In genomic region chr4:113978561-113979156, GRCh38 we compare ENCODE assay signal across 8 cellular contexts. TPM values are rescaled to one million over a fixed set of nuclear protein-coding genes. Genes with fewer than 3 reads are reported as not detected.
A peak's percentile ranks its signal among the peaks of the same experiment; 100 is the strongest.
DNase-seq lines count a peak whose midpoint lies in the region; TF ChIP-seq lines count a peak whose summit lies in the region.

No MANE protein-coding gene starts in this region.

- CTCF ChIA-PET in AG04449 (lab: Yijun Ruan, JAX): interaction anchor here (1.3 to 2.1 kb wide), 2 partner anchors 202 to 298 kb away, joined by 4 to 9 read pairs; no protein-coding TSS in a partner anchor

- peak overlapping the region; percentile 45 for H3K9ac ChIP-seq in endodermal cell (ENCODE audit: extremely low read depth, low read length, poor library complexity, severe bottlenecking)

- H3K4me1 Mint-ChIP-seq in endodermal cell: peaks cover 8% of the 10 kb centered on the region

- DNase-seq in AG04449 (ENCODE audit: low read depth, low spot score): no peak
- DNase-seq in NCI-H524 treated with DMSO at 0.1 percent for 48 hours (lab: John Stamatoyannopoulos, UW): peak; percentile 4
- DNase-seq in endodermal cell: peak; percentile 75
- no peak for DNase-seq in GDM1 (lab: John Stamatoyannopoulos, UW)
- no peak for DNase-seq in SHP77 treated with DMSO at 0.1 percent for 48 hours (lab: John Stamatoyannopoulos, UW)
- no peak for DNase-seq in SHP77 (lab: John Stamatoyannopoulos, UW)
- no peak for DNase-seq in iPS-NIHi11 (ENCODE audit: low spot score)

- H3K27me3 ChIP-seq in endodermal cell (ENCODE audit: control insufficient read depth, insufficient read depth, low read length, poor library complexity, severe bottlenecking) (peaks cover 37% of the 10 kb centered on the region), muscle layer of duodenum (ENCODE audit: low read depth, low read length) (no peaks in the 10 kb centered on the region)

- no peaks in the 10 kb centered on the region for H3K36me3 ChIP-seq in endodermal cell (ENCODE audit: control insufficient read depth, insufficient read depth, low read length)
- peaks cover 0 to 4% of the 10 kb centered on the region in 2 donors for H3K36me3 ChIP-seq in muscle layer of duodenum (ENCODE audit: control insufficient read depth in 1 of 2, insufficient read depth in 2 of 2, low read length in 2 of 2)

- POLR2A ChIA-PET in AG04449 (lab: Yijun Ruan, JAX): interaction anchor here (1.7 kb wide), 1 partner anchor 26 kb away, joined by 3 read pairs; no protein-coding TSS in a partner anchor

- TF ChIP-seq CTCF in AG04449 (IDR thresholded peaks at IDR 0.05; ENCODE audit: insufficient read depth, low read length, missing control alignments) (no peak), endodermal cell (conservative IDR thresholded peaks at IDR 0.05) (no peak)

- H3K27me3 Mint-ChIP-seq in endodermal cell (ENCODE audit: insufficient read depth): peaks cover 54% of the 10 kb centered on the region

- H3K9me3 ChIP-seq in endodermal cell (ENCODE audit: control insufficient read depth, low read length): no peaks in the 10 kb centered on the region
- H3K9me3 ChIP-seq in muscle layer of duodenum (ENCODE audit: control insufficient read depth in 1 of 2, low read length in 2 of 2): peaks cover 0 to 4% of the 10 kb centered on the region in 2 donors

- WGBS in endodermal cell (ENCODE audit: insufficient coverage in 1 of 2, insufficient read length in 1 of 2), 2 experiments: 10 to 11% methylated on average over 5 to 18 of the region's 18 CpGs

- peak overlapping the region; percentile 83 for H3K4me3 ChIP-seq in AG04449 (ENCODE audit: low read depth, low read length)
- H3K4me3 ChIP-seq in endodermal cell (ENCODE audit: low read length): peak overlapping the region; percentile 87
- peak overlapping the region; percentile 77 to 81 for H3K4me3 ChIP-seq in muscle layer of duodenum (ENCODE audit: low read depth in 1 of 2, low read length in 2 of 2)

- peak overlapping the region; percentile 80 for H3K4me3 Mint-ChIP-seq in endodermal cell

- H3K4me1 ChIP-seq in endodermal cell (ENCODE audit: control insufficient read depth, insufficient read depth, low read length): no peaks in the 10 kb centered on the region
- peaks cover 0 to 5% of the 10 kb centered on the region in 2 donors for H3K4me1 ChIP-seq in muscle layer of duodenum (ENCODE audit: control insufficient read depth in 1 of 2, insufficient read depth in 2 of 2, low read length in 2 of 2)

- H3K27ac Mint-ChIP-seq in endodermal cell: no peak overlapping the region

- H3K27ac ChIP-seq in endodermal cell (ENCODE audit: low read depth, low read length) (no peak overlapping the region), muscle layer of duodenum (ENCODE audit: low read length) (peak overlapping the region; percentile 75)

- H3K9me3 Mint-ChIP-seq in endodermal cell: no peaks in the 10 kb centered on the region

- H3K36me3 Mint-ChIP-seq in endodermal cell (ENCODE audit: low read depth): no peaks in the 10 kb centered on the region

RNA-seq across cellular contexts. Expression of gene ARSJ, which starts 0.8 kb away (rescaled TPM):
- total RNA-seq in endodermal cell: under 1 TPM; 0.35 to 0.77 TPM
- 0.82 TPM for polyA plus RNA-seq in endodermal cell (2013, experiment 1 of 2)
- polyA plus RNA-seq in endodermal cell (2013, experiment 2 of 2): 1.0 TPM

Comparison
In these comparisons a context has a peak if more than half of its experiments do, and no peak if none do; other contexts are left out.
1. DNase-seq: peak in NCI-H524 treated with DMSO at 0.1 percent for 48 hours (single experiment) and endodermal cell (single experiment); none in AG04449 (single experiment), GDM1 (single experiment), SHP77 treated with DMSO at 0.1 percent for 48 hours (single experiment), SHP77 (0 of 2) and iPS-NIHi11 (single experiment).
2. Peak in every context shown above with its lines, with median percentiles within 50 percentile points of each other: H3K4me3 ChIP-seq.